Comparison of ENCODE assay signal across 8 cellular contexts in the genomic region with DNA sequence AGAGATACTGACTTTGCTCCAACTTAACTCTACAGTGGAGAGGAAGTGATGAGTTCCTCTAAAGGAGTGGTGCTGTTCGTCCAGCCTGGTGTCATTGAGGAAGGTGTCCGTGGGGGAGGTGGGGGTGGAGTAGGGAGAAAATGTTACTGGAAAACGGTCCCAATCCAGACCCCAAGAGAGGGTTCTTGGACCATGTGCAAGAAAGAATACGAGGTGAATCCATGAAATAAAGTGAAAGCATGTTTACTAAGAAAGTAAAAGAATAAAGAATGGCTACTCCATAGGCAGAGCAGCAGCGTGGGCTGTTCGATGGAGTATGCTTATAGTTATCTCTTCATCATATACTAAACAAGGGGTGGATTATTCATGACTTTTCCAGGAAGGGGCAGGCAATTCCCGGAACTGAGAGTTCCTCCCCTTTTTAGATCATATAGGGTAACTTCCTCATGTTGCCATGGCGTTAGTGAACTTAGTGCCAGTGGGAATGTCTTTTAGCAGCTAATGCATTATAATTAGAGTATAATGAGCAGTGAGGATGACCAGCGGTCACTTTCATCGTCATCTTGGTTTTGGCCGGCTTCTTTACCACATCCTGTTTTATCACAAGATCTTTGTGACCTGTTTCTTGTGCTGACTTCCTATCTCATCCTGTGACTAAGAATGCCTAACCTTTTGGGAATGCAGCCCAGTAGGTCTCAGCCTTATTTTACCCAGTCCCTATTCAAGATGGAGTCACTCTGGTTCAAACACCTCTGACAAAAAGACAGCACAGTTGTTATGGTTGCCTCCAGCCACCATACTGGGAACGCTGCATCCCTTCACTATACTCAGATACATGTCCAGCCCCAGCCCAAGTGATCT. TPM values are rescaled to one million over a fixed set of nuclear protein-coding genes. Genes with fewer than 3 reads are reported as not detected.
DNase-seq lines count a peak whose midpoint lies in the region; ATAC-seq and TF ChIP-seq lines count a peak whose summit lies in the region.

No MANE protein-coding gene starts in this region.

- H3K4me1 ChIP-seq in testis (no peaks in the 10 kb centered on the region), thyroid gland (no peaks in the 10 kb centered on the region)

- no peak overlapping the region for H3K27ac Mint-ChIP-seq in glutamatergic neuron (ENCODE audit: unreplicated experiment)

- no peaks in the 10 kb centered on the region for H3K27me3 ChIP-seq in testis
- H3K27me3 ChIP-seq in thyroid gland, result no peaks in the 10 kb centered on the region

- H3K27ac ChIP-seq in testis (no peak overlapping the region), thyroid gland (peak overlapping the region in 1 of 3 donors; percentile 5)

- H3K9me3 Mint-ChIP-seq in activated T-cell treated with anti-CD3 and anti-CD28 coated beads, Interleukin-2, amount 50 U/mL, for 4 hours, result no peaks in the 10 kb centered on the region
- H3K9me3 Mint-ChIP-seq in glutamatergic neuron (ENCODE audit: unreplicated experiment), result no peaks in the 10 kb centered on the region

- no peaks in the 10 kb centered on the region for H3K36me3 ChIP-seq in testis (ENCODE audit: low read depth, missing control alignments)
- H3K36me3 ChIP-seq in thyroid gland, result no peaks in the 10 kb centered on the region

- peak; percentile 75 to 77 for ATAC-seq in activated T-cell treated with anti-CD3 and anti-CD28 coated beads, Interleukin-2, amount 50 U/mL, for 4 hours

- peak overlapping the region; percentile 57 for H3K4me3 Mint-ChIP-seq in activated T-cell treated with anti-CD3 and anti-CD28 coated beads, Interleukin-2, amount 50 U/mL, for 4 hours
- H3K4me3 Mint-ChIP-seq in glutamatergic neuron (ENCODE audit: unreplicated experiment), result no peak overlapping the region

- DNase-seq in NOMO-1 treated with DMSO at 0.1 percent for 48 hours (lab: John Stamatoyannopoulos, UW; ENCODE audit: unreplicated experiment) (peak; percentile 25), inferior parietal cortex (ENCODE audit: extremely low spot score) (peak; percentile 70), GM03348 (ENCODE audit: low spot score) (no peak), glutamatergic neuron (no peak), testis (no peak), thyroid gland (no peak)
- DNase-seq in activated T-cell treated with anti-CD3 and anti-CD28 coated beads, Interleukin-2, amount 50 U/mL, for 4 hours, result peak; percentile 54
- peak; percentile 81 for DNase-seq in stimulated activated CD8-positive, alpha-beta memory T cell treated with anti-CD3 and anti-CD28 coated beads, Interleukin-4, amount 100 ng/mL, for 48 hours

- intact Hi-C loops in testis (cut with DNase I; ENCODE audit: low total_unique reads), result no loop called here
- intact Hi-C loops in thyroid gland (cut with DNase I), result no loop called here

- TF ChIP-seq POLR2A in testis (IDR thresholded peaks at IDR 0.05) (no peak), thyroid gland (IDR thresholded peaks at IDR 0.05) (no peak)

- TF ChIP-seq CTCF in glutamatergic neuron (IDR thresholded peaks at IDR 0.05; ENCODE audit: partially characterized antibody, unreplicated experiment), result no peak
- TF ChIP-seq CTCF in testis (IDR thresholded peaks at IDR 0.05), result no peak
- TF ChIP-seq CTCF in thyroid gland (IDR thresholded peaks at IDR 0.05), result no peak

- 63 to 64% methylated on average over 12 of the region's 12 CpGs for WGBS in testis, 2 donors
- 59% methylated on average over 12 of the region's 12 CpGs for WGBS in thyroid gland, 2 donors

- H3K27me3 Mint-ChIP-seq in activated T-cell treated with anti-CD3 and anti-CD28 coated beads, Interleukin-2, amount 50 U/mL, for 4 hours (ENCODE audit: low read depth), result no peaks in the 10 kb centered on the region
- H3K27me3 Mint-ChIP-seq in glutamatergic neuron (ENCODE audit: unreplicated experiment), result peaks cover 2% of the 10 kb centered on the region

- no peaks in the 10 kb centered on the region for H3K9me3 ChIP-seq in testis
- H3K9me3 ChIP-seq in thyroid gland, result no peaks in the 10 kb centered on the region

- H3K4me3 ChIP-seq in testis (no peak overlapping the region), thyroid gland (replicated peaks in 1 of 3) (no peak overlapping the region)

- H3K36me3 Mint-ChIP-seq in activated T-cell treated with anti-CD3 and anti-CD28 coated beads, Interleukin-2, amount 50 U/mL, for 4 hours (ENCODE audit: insufficient read depth), result no peaks in the 10 kb centered on the region
- H3K36me3 Mint-ChIP-seq in glutamatergic neuron (ENCODE audit: unreplicated experiment), result no peaks in the 10 kb centered on the region

- peaks cover 15% of the 10 kb centered on the region for H3K4me1 Mint-ChIP-seq in activated T-cell treated with anti-CD3 and anti-CD28 coated beads, Interleukin-2, amount 50 U/mL, for 4 hours (ENCODE audit: low read depth)
- H3K4me1 Mint-ChIP-seq in glutamatergic neuron (ENCODE audit: low read depth, unreplicated experiment), result no peaks in the 10 kb centered on the region

RNA-seq across cellular contexts. Expression of a gene that starts 38.6 kb away (rescaled TPM):
- total RNA-seq in activated T-cell treated with anti-CD3 and anti-CD28 coated beads, Interleukin-2, amount 50 U/mL, for 4 hours, result under 1 TPM; 0.30 to 0.40 (median 0.38) TPM
- total RNA-seq in glutamatergic neuron (ENCODE audit: unreplicated experiment) (not detected), testis (10 to 100 TPM; 86.6 to 88.8 TPM), thyroid gland (10 to 100 TPM; 28.2 to 78.4 (median 32.5) TPM)
- polyA plus RNA-seq in testis (ENCODE audit: insufficient read depth, low read depth, low replicate concordance), result 198 TPM

Comparison
In these comparisons a context has a peak if more than half of its experiments do, and no peak if none do; other contexts are left out.
1. DNase-seq: peak in NOMO-1 treated with DMSO at 0.1 percent for 48 hours (single experiment), activated T-cell treated with anti-CD3 and anti-CD28 coated beads, Interleukin-2, amount 50 U/mL, for 4 hours (single experiment), inferior parietal cortex (single experiment) and stimulated activated CD8-positive, alpha-beta memory T cell treated with anti-CD3 and anti-CD28 coated beads, Interleukin-4, amount 100 ng/mL, for 48 hours (single experiment); none in GM03348 (single experiment), glutamatergic neuron (single experiment), testis (single experiment) and thyroid gland (0 of 2).
2. RNA of a gene that starts 38.6 kb away (total RNA-seq): 86.6 to 88.8 TPM in testis and 28.2 to 78.4 TPM in thyroid gland; 0.30 to 0.40 TPM in activated T-cell treated with anti-CD3 and anti-CD28 coated beads, Interleukin-2, amount 50 U/mL, for 4 hours and not detected in glutamatergic neuron (single experiment); every median in the first group is over 10 times any median in the second.